In the genomic region with DNA sequence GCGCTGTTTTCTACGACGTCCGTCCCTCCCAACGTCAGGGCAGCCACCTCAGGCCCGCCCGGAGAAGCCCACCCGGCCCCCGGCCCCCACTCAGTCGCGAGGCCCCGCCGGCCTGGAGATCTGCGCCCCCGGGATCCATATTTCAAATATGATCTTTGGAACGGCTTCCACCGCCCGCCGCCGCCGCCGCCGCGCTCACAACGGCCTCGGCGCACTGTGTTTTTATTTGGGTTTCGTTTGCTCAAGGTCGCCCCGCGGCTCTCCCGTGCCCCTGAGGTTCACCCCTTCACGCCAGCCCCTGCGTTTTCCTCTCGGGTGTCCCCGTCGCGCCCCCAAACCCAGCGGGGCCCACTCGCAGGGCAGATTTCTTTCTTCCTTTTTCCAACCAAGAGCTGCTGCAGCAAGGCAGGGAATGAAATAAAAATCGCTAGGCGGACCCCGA, we compare ENCODE assay signal across 8 cellular contexts. TPM values are rescaled to one million over a fixed set of nuclear protein-coding genes. Genes with fewer than 3 reads are reported as not detected.
A peak's percentile ranks its signal among the peaks of the same experiment; 100 is the strongest.
DNase-seq lines count a peak whose midpoint lies in the region; ATAC-seq and TF ChIP-seq lines count a peak whose summit lies in the region.

No MANE protein-coding gene starts in this region.

- H3K27ac Mint-ChIP-seq in endodermal cell: no peak overlapping the region

- peak overlapping the region; percentile 61 for H3K4me3 ChIP-seq in PC-9
- H3K4me3 ChIP-seq in endodermal cell (ENCODE audit: low read length): peak overlapping the region; percentile 74
- H3K4me3 ChIP-seq in osteoblast (ENCODE audit: insufficient read depth, low read length): peak overlapping the region; percentile 74

- no peaks in the 10 kb centered on the region for H3K4me1 ChIP-seq in PC-9 (replicated peaks; ENCODE audit: insufficient read depth)
- no peaks in the 10 kb centered on the region for H3K4me1 ChIP-seq in endodermal cell (ENCODE audit: control insufficient read depth, insufficient read depth, low read length)
- no peaks in the 10 kb centered on the region for H3K4me1 ChIP-seq in osteoblast (ENCODE audit: insufficient read depth, low read length)

- intact Hi-C loops in PC-9 (cut with micrococcal nuclease; ENCODE audit: unreplicated experiment): no loop called here

- H3K9me3 Mint-ChIP-seq in endodermal cell: peaks cover 8% of the 10 kb centered on the region

- H3K4me1 Mint-ChIP-seq in endodermal cell: peaks cover 2% of the 10 kb centered on the region

- H4K20me1 ChIP-seq in PC-9 (ENCODE audit: insufficient read depth) (peaks cover under 1% of the 10 kb centered on the region; the same call in 1 of the 2 replicates), osteoblast (ENCODE audit: insufficient read depth, low read length) (no peaks in the 10 kb centered on the region)

- CTCF ChIA-PET in PC-9 (lab: Charles Lee): interaction anchor here (1.1 kb wide), 1 partner anchor 30 kb away, joined by 5 read pairs; no protein-coding TSS in a partner anchor

- WGBS in endodermal cell (ENCODE audit: insufficient coverage in 1 of 2, insufficient read length in 1 of 2), 2 experiments: 0 to 1% methylated on average over 21 to 43 of the region's 43 CpGs

- TF ChIP-seq CTCF in C4-2B (conservative IDR thresholded peaks at IDR 0.05) (no peak), PC-9 (conservative IDR thresholded peaks at IDR 0.05) (no peak), endodermal cell (conservative IDR thresholded peaks at IDR 0.05) (no peak), osteoblast (IDR thresholded peaks at IDR 0.05; ENCODE audit: extremely low read depth, low read depth, low read length) (no peak)

- no peaks in the 10 kb centered on the region for H3K36me3 Mint-ChIP-seq in endodermal cell (ENCODE audit: low read depth)

- no TSS peak for BruUV-seq in PC-9 (replicated peaks; lab: Mats Ljungman, UMichigan)

- peaks cover 4% of the 10 kb centered on the region; the same call in 1 of the 2 replicates for H3K27me3 ChIP-seq in PC-9 (ENCODE audit: insufficient read depth, low read depth)
- H3K27me3 ChIP-seq in endodermal cell (ENCODE audit: control insufficient read depth, insufficient read depth, low read length, poor library complexity, severe bottlenecking): peaks cover 79% of the 10 kb centered on the region
- H3K27me3 ChIP-seq in osteoblast (ENCODE audit: insufficient read depth, low read length): peaks cover 45% of the 10 kb centered on the region

- H3K9me3 ChIP-seq in PC-9 (ENCODE audit: insufficient read depth, low read depth) (no peaks in the 10 kb centered on the region), endodermal cell (ENCODE audit: control insufficient read depth, low read length) (no peaks in the 10 kb centered on the region), osteoblast (ENCODE audit: low read depth, low read length) (no peaks in the 10 kb centered on the region)

- H3K79me2 ChIP-seq in PC-9 (ENCODE audit: low read depth): peaks cover under 1% of the 10 kb centered on the region
- no peaks in the 10 kb centered on the region for H3K79me2 ChIP-seq in osteoblast (ENCODE audit: insufficient read depth, low read length)

- ATAC-seq in HG02852 (IDR thresholded peaks at IDR 0.05; ENCODE audit: unreplicated experiment): no peak

- H3K36me3 ChIP-seq in PC-9 (ENCODE audit: low read depth) (no peaks in the 10 kb centered on the region), endodermal cell (ENCODE audit: control insufficient read depth, insufficient read depth, low read length) (no peaks in the 10 kb centered on the region), osteoblast (ENCODE audit: insufficient read depth, low read length) (no peaks in the 10 kb centered on the region)

- H2AFZ ChIP-seq in PC-9: peak overlapping the region; percentile 82
- peak overlapping the region; percentile 70 for H2AFZ ChIP-seq in osteoblast (ENCODE audit: low read length)

- DNase-seq in PC-9: no peak
- DNase-seq in endodermal cell: peak; percentile 74
- DNase-seq in osteoblast (ENCODE audit: insufficient read length, low spot score, missing footprints): no peak
- DNase-seq in NOMO-1 (lab: John Stamatoyannopoulos, UW; ENCODE audit: unreplicated experiment in 2 of 2): no peak
- DNase-seq in middle frontal gyrus (ENCODE audit: extremely low spot score, low spot score): no peak
- DNase-seq in NCI-H345 treated with DMSO at 0.1 percent for 48 hours (lab: John Stamatoyannopoulos, UW; ENCODE audit: unreplicated experiment): no peak

- H3K27ac ChIP-seq in C4-2B: peak overlapping the region; percentile 88
- H3K27ac ChIP-seq in PC-9: no peak overlapping the region
- no peak overlapping the region for H3K27ac ChIP-seq in endodermal cell (ENCODE audit: low read depth, low read length)
- H3K27ac ChIP-seq in osteoblast (ENCODE audit: low read depth, low read length): no peak overlapping the region

- POLR2A ChIA-PET in PC-9 (lab: Charles Lee; ENCODE audit: unreplicated experiment): no interaction called here

- peak overlapping the region; percentile 51 for H3K4me3 Mint-ChIP-seq in endodermal cell

- H3K9ac ChIP-seq in endodermal cell (ENCODE audit: extremely low read depth, low read length, poor library complexity, severe bottlenecking): no peak overlapping the region

- H3K4me2 ChIP-seq in PC-9 (peak overlapping the region; percentile 85), osteoblast (ENCODE audit: insufficient read depth, low read length) (peak overlapping the region; percentile 83)

- H3F3A ChIP-seq in PC-9 (ENCODE audit: insufficient read depth, low read depth): peaks cover 19% of the 10 kb centered on the region; the same call in 1 of the 2 replicates

- peaks cover 78% of the 10 kb centered on the region for H3K27me3 Mint-ChIP-seq in endodermal cell (ENCODE audit: insufficient read depth)

- H3K9me2 ChIP-seq in PC-9 (ENCODE audit: insufficient read depth): no peaks in the 10 kb centered on the region

RNA-seq across cellular contexts. Expression of a gene that starts 4.3 kb away (rescaled TPM):
- total RNA-seq in PC-9 (2021): 32.0 and 33.1 TPM in 2 replicates
- 1 to 10 TPM; 4.2 to 4.9 TPM for total RNA-seq in endodermal cell
- 14.4 TPM for polyA plus RNA-seq in endodermal cell (2013, experiment 1 of 2)
- polyA plus RNA-seq in endodermal cell (2013, experiment 2 of 2): 9.6 TPM
- total RNA-seq in osteoblast: 17.1 and 22.1 TPM in 2 replicates

RNA-seq across cellular contexts. Expression of a gene that starts 46.6 kb away (rescaled TPM):
- total RNA-seq in PC-9 (2021) (14.2 and 15.5 TPM in 2 replicates), endodermal cell (1 to 10 TPM; 5.4 to 5.6 TPM), osteoblast (2.4 and 3.3 TPM in 2 replicates)
- 11.0 TPM for polyA plus RNA-seq in endodermal cell (2013, experiment 1 of 2)
- 8.7 TPM for polyA plus RNA-seq in endodermal cell (2013, experiment 2 of 2)
